In genomic region chr6:15352884-15353283, GRCh38 we compare ENCODE assay signal across 1 cellular context.
TF ChIP-seq lines count a peak whose summit lies in the region.

No MANE protein-coding gene starts in this region.

TF ChIP-seq in GM12878, 131 proteins besides CTCF, POLR2A, EP300 and RAD21 (continued from another document):
- no peak for TF ChIP-seq TAF1 (IDR thresholded peaks at IDR 0.05; ENCODE audit: borderline replicate concordance, low read depth, low read length)
- no peak for TF ChIP-seq NKRF (conservative IDR thresholded peaks at IDR 0.05)
- 0 out of 2 replicates have a peak, but pooled peaks have one; percentile 13 for TF ChIP-seq YY1 (IDR thresholded peaks at IDR 0.05; ENCODE audit: low read depth, low read length)
- TF ChIP-seq CREB1 (IDR thresholded peaks at IDR 0.05; ENCODE audit: low read depth) = peak; percentile 13; the same call in 1 of the 2 replicates
